Comparison of ENCODE assay signal across 3 cellular contexts in the genomic region with DNA sequence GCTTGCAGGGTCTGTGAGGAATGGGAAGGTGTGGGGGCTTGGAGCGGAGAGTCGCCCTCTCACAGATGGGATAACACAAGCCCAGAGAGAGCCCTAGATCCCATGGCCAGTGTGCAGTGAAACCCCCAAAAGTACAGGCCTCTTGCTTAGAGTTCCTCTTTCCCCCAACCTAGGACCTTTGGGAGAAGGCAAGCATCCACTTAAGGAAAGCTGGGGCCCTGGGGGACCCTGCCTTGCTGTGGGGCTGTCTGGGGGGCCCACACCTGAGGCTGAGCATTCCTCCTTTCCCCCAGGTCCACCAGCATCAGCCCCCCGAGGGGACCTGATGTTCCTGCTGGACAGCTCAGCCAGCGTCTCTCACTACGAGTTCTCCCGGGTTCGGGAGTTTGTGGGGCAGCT.
TF ChIP-seq lines count a peak whose summit lies in the region.

No MANE protein-coding gene starts in this region.

TF ChIP-seq in SK-N-SH, 30 proteins besides CTCF, POLR2A, EP300 and RAD21 (continues in another document):
- TF ChIP-seq SIN3A (IDR thresholded peaks at IDR 0.05; ENCODE audit: borderline replicate concordance, low read depth, low read length), result no peak
- no peak for TF ChIP-seq MEF2A (IDR thresholded peaks at IDR 0.05; ENCODE audit: borderline replicate concordance, low read depth)
- no peak for TF ChIP-seq EZH2phosphoT487 (IDR thresholded peaks at IDR 0.05; ENCODE audit: borderline replicate concordance, low read depth)
- TF ChIP-seq YY1 (IDR thresholded peaks at IDR 0.05; ENCODE audit: low read depth), result no peak
- TF ChIP-seq, protein P1, sequence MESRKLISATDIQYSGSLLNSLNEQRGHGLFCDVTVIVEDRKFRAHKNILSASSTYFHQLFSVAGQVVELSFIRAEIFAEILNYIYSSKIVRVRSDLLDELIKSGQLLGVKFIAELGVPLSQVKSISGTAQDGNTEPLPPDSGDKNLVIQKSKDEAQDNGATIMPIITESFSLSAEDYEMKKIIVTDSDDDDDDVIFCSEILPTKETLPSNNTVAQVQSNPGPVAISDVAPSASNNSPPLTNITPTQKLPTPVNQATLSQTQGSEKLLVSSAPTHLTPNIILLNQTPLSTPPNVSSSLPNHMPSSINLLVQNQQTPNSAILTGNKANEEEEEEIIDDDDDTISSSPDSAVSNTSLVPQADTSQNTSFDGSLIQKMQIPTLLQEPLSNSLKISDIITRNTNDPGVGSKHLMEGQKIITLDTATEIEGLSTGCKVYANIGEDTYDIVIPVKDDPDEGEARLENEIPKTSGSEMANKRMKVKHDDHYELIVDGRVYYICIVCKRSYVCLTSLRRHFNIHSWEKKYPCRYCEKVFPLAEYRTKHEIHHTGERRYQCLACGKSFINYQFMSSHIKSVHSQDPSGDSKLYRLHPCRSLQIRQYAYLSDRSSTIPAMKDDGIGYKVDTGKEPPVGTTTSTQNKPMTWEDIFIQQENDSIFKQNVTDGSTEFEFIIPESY (IDR thresholded peaks at IDR 0.05; ENCODE audit: borderline replicate concordance, low read depth), result no peak
- no peak for TF ChIP-seq MXI1 (IDR thresholded peaks at IDR 0.05; ENCODE audit: low read depth, low read length)
- TF ChIP-seq FOXJ3 (CRISPR knock-in tag; IDR thresholded peaks at IDR 0.05), result no peak
- no peak for TF ChIP-seq TEAD4 (IDR thresholded peaks at IDR 0.05; ENCODE audit: borderline replicate concordance, insufficient read depth)
- TF ChIP-seq FOSL2 (IDR thresholded peaks at IDR 0.05; ENCODE audit: borderline replicate concordance, low read depth), result no peak
- no peak for TF ChIP-seq GATA2 (CRISPR knock-in tag; IDR thresholded peaks at IDR 0.05)
- TF ChIP-seq RFX5 (IDR thresholded peaks at IDR 0.05; ENCODE audit: low read length), result no peak
- TF ChIP-seq SMC3 (IDR thresholded peaks at IDR 0.05; ENCODE audit: low read depth, low read length), result no peak
- no peak for TF ChIP-seq FOXM1 (IDR thresholded peaks at IDR 0.05; ENCODE audit: low read depth)
- TF ChIP-seq, protein P2, sequence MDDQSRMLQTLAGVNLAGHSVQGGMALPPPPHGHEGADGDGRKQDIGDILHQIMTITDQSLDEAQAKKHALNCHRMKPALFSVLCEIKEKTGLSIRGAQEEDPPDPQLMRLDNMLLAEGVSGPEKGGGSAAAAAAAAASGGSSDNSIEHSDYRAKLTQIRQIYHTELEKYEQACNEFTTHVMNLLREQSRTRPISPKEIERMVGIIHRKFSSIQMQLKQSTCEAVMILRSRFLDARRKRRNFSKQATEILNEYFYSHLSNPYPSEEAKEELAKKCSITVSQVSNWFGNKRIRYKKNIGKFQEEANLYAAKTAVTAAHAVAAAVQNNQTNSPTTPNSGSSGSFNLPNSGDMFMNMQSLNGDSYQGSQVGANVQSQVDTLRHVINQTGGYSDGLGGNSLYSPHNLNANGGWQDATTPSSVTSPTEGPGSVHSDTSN (IDR thresholded peaks at IDR 0.05), result no peak
- TF ChIP-seq TAF1 (IDR thresholded peaks at IDR 0.05; ENCODE audit: borderline replicate concordance, low read depth, low read length), result no peak

TF ChIP-seq in SK-N-SH treated with all-trans-retinoic acid at 6 μM for 48 hours, 23 proteins besides CTCF, POLR2A, EP300 and RAD21:
- TF ChIP-seq ESRRG (CRISPR knock-in tag; IDR thresholded peaks at IDR 0.05) (no peak), TOX (CRISPR knock-in tag; IDR thresholded peaks at IDR 0.05; ENCODE audit: borderline replicate concordance) (no peak)

TF ChIP-seq in HepG2, 621 proteins besides CTCF, POLR2A, EP300 and RAD21:
- TF ChIP-seq ETV6 (CRISPR knock-in tag; conservative IDR thresholded peaks at IDR 0.05) (no peak), ZNF720 (CRISPR knock-in tag; IDR thresholded peaks at IDR 0.05) (no peak), ADNP (CRISPR knock-in tag; IDR thresholded peaks at IDR 0.05) (no peak), KDM2A (CRISPR knock-in tag; IDR thresholded peaks at IDR 0.05; ENCODE audit: borderline replicate concordance, low read depth) (peak; percentile 24; the same call in 1 of the 2 replicates), ZC3H4 (CRISPR knock-in tag; IDR thresholded peaks at IDR 0.05; ENCODE audit: borderline replicate concordance) (no peak), ARID2 (CRISPR knock-in tag; IDR thresholded peaks at IDR 0.05; ENCODE audit: borderline replicate concordance) (0 out of 2 replicates have a peak, but pooled peaks have one; percentile 56), AHR (CRISPR knock-in tag; IDR thresholded peaks at IDR 0.05) (no peak), ZNF737 (CRISPR knock-in tag; IDR thresholded peaks at IDR 0.05; ENCODE audit: borderline replicate concordance) (no peak), PRDM15 (CRISPR knock-in tag; IDR thresholded peaks at IDR 0.05) (no peak), HOXA3 (CRISPR knock-in tag; IDR thresholded peaks at IDR 0.05) (0 out of 2 replicates have a peak, but pooled peaks have one; percentile 1), ZNF883 (CRISPR knock-in tag; IDR thresholded peaks at IDR 0.05; ENCODE audit: not compliant biosample characterization) (peak; percentile 5), CBX5 (CRISPR knock-in tag; IDR thresholded peaks at IDR 0.05; ENCODE audit: borderline replicate concordance) (no peak), FOXP4 (CRISPR knock-in tag; IDR thresholded peaks at IDR 0.05) (no peak), KMT2B (CRISPR knock-in tag; IDR thresholded peaks at IDR 0.05) (no peak), E2F2 (CRISPR knock-in tag; IDR thresholded peaks at IDR 0.05; ENCODE audit: borderline replicate concordance) (no peak), PAXIP1 (CRISPR knock-in tag; conservative IDR thresholded peaks at IDR 0.05) (no peak), ZNF703 (CRISPR knock-in tag; IDR thresholded peaks at IDR 0.05; ENCODE audit: borderline replicate concordance) (no peak), ZNF670 (CRISPR knock-in tag; IDR thresholded peaks at IDR 0.05; ENCODE audit: borderline replicate concordance) (no peak), ELF1 (CRISPR knock-in tag; IDR thresholded peaks at IDR 0.05) (no peak), LCORL (IDR thresholded peaks at IDR 0.05) (no peak), LCORL (CRISPR knock-in tag; IDR thresholded peaks at IDR 0.05) (0 out of 2 replicates have a peak, but pooled peaks have one; percentile 6), ZFP91 (CRISPR knock-in tag; IDR thresholded peaks at IDR 0.05; ENCODE audit: borderline replicate concordance) (0 out of 2 replicates have a peak, but pooled peaks have one; percentile 13), GTF3A (CRISPR knock-in tag; conservative IDR thresholded peaks at IDR 0.05) (no peak)
- TF ChIP-seq, protein P3, sequence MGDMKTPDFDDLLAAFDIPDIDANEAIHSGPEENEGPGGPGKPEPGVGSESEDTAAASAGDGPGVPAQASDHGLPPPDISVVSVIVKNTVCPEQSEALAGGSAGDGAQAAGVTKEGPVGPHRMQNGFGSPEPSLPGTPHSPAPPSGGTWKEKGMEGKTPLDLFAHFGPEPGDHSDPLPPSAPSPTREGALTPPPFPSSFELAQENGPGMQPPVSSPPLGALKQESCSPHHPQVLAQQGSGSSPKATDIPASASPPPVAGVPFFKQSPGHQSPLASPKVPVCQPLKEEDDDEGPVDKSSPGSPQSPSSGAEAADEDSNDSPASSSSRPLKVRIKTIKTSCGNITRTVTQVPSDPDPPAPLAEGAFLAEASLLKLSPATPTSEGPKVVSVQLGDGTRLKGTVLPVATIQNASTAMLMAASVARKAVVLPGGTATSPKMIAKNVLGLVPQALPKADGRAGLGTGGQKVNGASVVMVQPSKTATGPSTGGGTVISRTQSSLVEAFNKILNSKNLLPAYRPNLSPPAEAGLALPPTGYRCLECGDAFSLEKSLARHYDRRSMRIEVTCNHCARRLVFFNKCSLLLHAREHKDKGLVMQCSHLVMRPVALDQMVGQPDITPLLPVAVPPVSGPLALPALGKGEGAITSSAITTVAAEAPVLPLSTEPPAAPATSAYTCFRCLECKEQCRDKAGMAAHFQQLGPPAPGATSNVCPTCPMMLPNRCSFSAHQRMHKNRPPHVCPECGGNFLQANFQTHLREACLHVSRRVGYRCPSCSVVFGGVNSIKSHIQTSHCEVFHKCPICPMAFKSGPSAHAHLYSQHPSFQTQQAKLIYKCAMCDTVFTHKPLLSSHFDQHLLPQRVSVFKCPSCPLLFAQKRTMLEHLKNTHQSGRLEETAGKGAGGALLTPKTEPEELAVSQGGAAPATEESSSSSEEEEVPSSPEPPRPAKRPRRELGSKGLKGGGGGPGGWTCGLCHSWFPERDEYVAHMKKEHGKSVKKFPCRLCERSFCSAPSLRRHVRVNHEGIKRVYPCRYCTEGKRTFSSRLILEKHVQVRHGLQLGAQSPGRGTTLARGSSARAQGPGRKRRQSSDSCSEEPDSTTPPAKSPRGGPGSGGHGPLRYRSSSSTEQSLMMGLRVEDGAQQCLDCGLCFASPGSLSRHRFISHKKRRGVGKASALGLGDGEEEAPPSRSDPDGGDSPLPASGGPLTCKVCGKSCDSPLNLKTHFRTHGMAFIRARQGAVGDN (CRISPR knock-in tag; IDR thresholded peaks at IDR 0.05), result no peak; the same call in 1 of the 2 replicates
